11 cellular contexts compared by ENCODE assay signal in the genomic region with DNA sequence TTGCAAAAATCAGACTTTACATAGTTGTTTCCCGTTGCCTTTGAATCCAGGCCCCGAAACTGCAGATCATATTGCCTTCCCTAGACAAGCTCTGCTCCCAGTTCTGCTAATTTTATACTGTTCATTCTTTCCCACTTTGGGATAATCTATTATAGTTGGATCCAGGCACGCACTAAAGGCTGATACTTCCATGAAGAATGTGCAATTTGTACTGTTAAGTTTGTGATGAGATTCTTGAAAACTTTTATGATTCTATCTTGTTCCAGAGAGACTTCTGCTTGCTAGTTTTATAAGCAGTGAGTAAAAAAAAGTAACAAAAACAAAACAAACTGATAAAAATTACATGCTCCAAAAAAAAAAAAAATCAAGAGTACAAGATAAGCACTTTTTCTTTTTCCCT.
DNase-seq lines count a peak whose midpoint lies in the region; ATAC-seq and TF ChIP-seq lines count a peak whose summit lies in the region.
"Had no signal": no experiment of that assay in that cellular context is flagged by ENCODE, and none has a peak within 500 bp of the region (broad histone marks: within the 10 kb centered on the region; RNA-seq: fewer than 3 reads in every experiment).

No MANE protein-coding gene starts in this region.

- no peak overlapping the region for H3K9ac ChIP-seq in mammary epithelial cell (ENCODE audit: insufficient read depth, low read length)

- peaks cover 63% of the 10 kb centered on the region for H3K36me3 Mint-ChIP-seq in activated CD8-positive, alpha-beta T cell treated with anti-CD3 and anti-CD28 coated beads, Interleukin-2, amount 10 ng/mL, durations not matched to agents 7 days and 5 days (ENCODE audit: low read depth)

- peak overlapping the region in 12 of 21 experiments; percentile 8 to 70 (median 35) for H3K27ac ChIP-seq in skin epidermis
- no peak overlapping the region for H3K27ac ChIP-seq in mammary epithelial cell (ENCODE audit: insufficient read depth, low read depth, low read length)

- CTCF ChIA-PET in activated CD8-positive, alpha-beta T cell treated with anti-CD3 and anti-CD28 coated beads, Interleukin-2, amount 10 ng/mL, durations not matched to agents 7 days and 5 days (lab: Charles Lee): interaction anchor here (0.7 kb wide), 1 partner anchor 12 kb away, joined by 3 read pairs; no protein-coding TSS in a partner anchor
- CTCF ChIA-PET in mammary epithelial cell (lab: Charles Lee; ENCODE audit: low non-redundant PET): no interaction called here

- no peak overlapping the region for H3K4me2 ChIP-seq in mammary epithelial cell (ENCODE audit: insufficient read depth, low read depth, low read length)

- H3K27me3 ChIP-seq in mammary epithelial cell (ENCODE audit: insufficient read depth, low read length): no peaks in the 10 kb centered on the region

- in situ Hi-C loops in mammary epithelial cell (cut with MboI; ENCODE audit: low sequenced_read_pairs in 2 of 2): no loop called here

- no peaks in the 10 kb centered on the region for H3K9me3 Mint-ChIP-seq in activated CD8-positive, alpha-beta T cell treated with anti-CD3 and anti-CD28 coated beads, Interleukin-2, amount 10 ng/mL, durations not matched to agents 7 days and 5 days (ENCODE audit: insufficient read depth)

- peaks cover 34% of the 10 kb centered on the region for H3K4me1 Mint-ChIP-seq in activated CD8-positive, alpha-beta T cell treated with anti-CD3 and anti-CD28 coated beads, Interleukin-2, amount 10 ng/mL, durations not matched to agents 7 days and 5 days (ENCODE audit: low read depth)

- peak overlapping the region; percentile 41 for H3K27ac Mint-ChIP-seq in activated CD8-positive, alpha-beta T cell treated with anti-CD3 and anti-CD28 coated beads, Interleukin-2, amount 10 ng/mL, durations not matched to agents 7 days and 5 days

- H3K4me1 ChIP-seq in mammary epithelial cell (ENCODE audit: insufficient read depth, low read length): no peaks in the 10 kb centered on the region

- H3K27me3 Mint-ChIP-seq in activated CD8-positive, alpha-beta T cell treated with anti-CD3 and anti-CD28 coated beads, Interleukin-2, amount 10 ng/mL, durations not matched to agents 7 days and 5 days (ENCODE audit: low read depth): no peaks in the 10 kb centered on the region
- H3K27me3 Mint-ChIP-seq: natural killer cell treated with Interleukin-12 subunit alpha and Interleukin-12 subunit beta and Interleukin-15 and Interleukin-18, amount 100 ng/mL, for 72 hours had no signal

- WGBS in mammary epithelial cell (ENCODE audit: low coverage, missing lambda C conversion rate): 79% methylated on average over 3 of the region's 3 CpGs

- no peak overlapping the region for H2AFZ ChIP-seq in mammary epithelial cell (ENCODE audit: low read depth, low read length)

- H3K4me3 Mint-ChIP-seq in activated CD8-positive, alpha-beta T cell treated with anti-CD3 and anti-CD28 coated beads, Interleukin-2, amount 10 ng/mL, durations not matched to agents 7 days and 5 days: no peak overlapping the region

- intact Hi-C loops in mammary epithelial cell (cut with micrococcal nuclease): no loop called here

- no peak overlapping the region for H3K4me3 ChIP-seq in foreskin fibroblast (ENCODE audit: low read depth in 1 of 2, low read length in 2 of 2)
- no peak overlapping the region for H3K4me3 ChIP-seq in skin epidermis
- no peak overlapping the region for H3K4me3 ChIP-seq in mammary epithelial cell (replicated peaks in 1 of 3; ENCODE audit: insufficient read depth in 1 of 3, low read depth in 2 of 3, low read length in 3 of 3)

- H3K9me3 ChIP-seq in mammary epithelial cell (replicated peaks; ENCODE audit: insufficient read depth, low read length): no peaks in the 10 kb centered on the region

- no peak for TF ChIP-seq CTCF in foreskin fibroblast (IDR thresholded peaks at IDR 0.05; ENCODE audit: low read depth, low read length)
- TF ChIP-seq CTCF in mammary epithelial cell (conservative IDR thresholded peaks at IDR 0.05 in 1 of 2, IDR thresholded peaks at IDR 0.05 in 1 of 2; ENCODE audit: extremely low read depth in 1 of 2, insufficient read depth in 1 of 2, low read depth in 1 of 2, low read length in 2 of 2): no peak

- no peaks in the 10 kb centered on the region for H3K36me3 ChIP-seq in mammary epithelial cell (ENCODE audit: insufficient read depth, low read length)

- no peaks in the 10 kb centered on the region for H3K79me2 ChIP-seq in mammary epithelial cell (ENCODE audit: insufficient read depth, low read length)

- H4K20me1 ChIP-seq in mammary epithelial cell (ENCODE audit: insufficient read depth, low read length): no peaks in the 10 kb centered on the region

- POLR2A ChIA-PET in activated CD8-positive, alpha-beta T cell treated with anti-CD3 and anti-CD28 coated beads, Interleukin-2, amount 10 ng/mL, durations not matched to agents 7 days and 5 days (lab: Charles Lee): no interaction called here

- ATAC-seq in activated CD8-positive, alpha-beta T cell treated with anti-CD3 and anti-CD28 coated beads, Interleukin-2, amount 10 ng/mL, durations not matched to agents 7 days and 5 days: no peak
- no peak for ATAC-seq in GM19452 (IDR thresholded peaks at IDR 0.05; ENCODE audit: unreplicated experiment)
- ATAC-seq: natural killer cell treated with Interleukin-12 subunit alpha and Interleukin-12 subunit beta and Interleukin-15 and Interleukin-18, amount 100 ng/mL, for 72 hours had no signal

- DNase-seq in EL (peak; percentile 15), foreskin fibroblast (peak; percentile 44 to 65), activated gamma-delta T cell (lab: John Stamatoyannopoulos, UW) (no peak), mammary epithelial cell (no peak)
- no peak for DNase-seq in activated CD8-positive, alpha-beta T cell treated with anti-CD3 and anti-CD28 coated beads, Interleukin-2, amount 10 ng/mL, durations not matched to agents 7 days and 5 days
- no peak for DNase-seq in effector CD8-positive, alpha-beta T cell (lab: John Stamatoyannopoulos, UW)
- DNase-seq: amniotic stem cell, NCI-H2081 treated with DMSO at 0.1 percent for 48 hours had no signal

- dilution Hi-C loops in mammary epithelial cell (cut with HindIII; ENCODE audit: low sequenced_read_pairs): no loop called here

- BruUV-seq in mammary epithelial cell (replicated peaks; lab: Mats Ljungman, UMichigan): no TSS peak

Comparison
In these comparisons a context has a peak if more than half of its experiments do, and no peak if none do; other contexts are left out.
1. DNase-seq: peak in EL (single experiment) and foreskin fibroblast (2 of 2); none in activated CD8-positive, alpha-beta T cell treated with anti-CD3 and anti-CD28 coated beads, Interleukin-2, amount 10 ng/mL, durations not matched to agents 7 days and 5 days (single experiment), effector CD8-positive, alpha-beta T cell (single experiment), activated gamma-delta T cell (single experiment) and mammary epithelial cell (single experiment).